ENCODE assay signal across 16 cellular contexts in genomic region chr20:3898639-3899038, GRCh38. TPM values are rescaled to one million over a fixed set of nuclear protein-coding genes. Genes with fewer than 3 reads are reported as not detected.
DNase-seq lines count a peak whose midpoint lies in the region; ATAC-seq and TF ChIP-seq lines count a peak whose summit lies in the region.
"Had no signal": no experiment of that assay in that cellular context is flagged by ENCODE, and none has a peak within 500 bp of the region (broad histone marks: within the 10 kb centered on the region; RNA-seq: fewer than 3 reads in every experiment).

No MANE protein-coding gene starts in this region.

- H3K4me1 ChIP-seq in PC-3 (ENCODE audit: insufficient read depth, low read length) (peaks cover 21% of the 10 kb centered on the region), tibial artery (peaks cover 0 to 98% (median 56%) of the 10 kb centered on the region in 4 donors)

- no peaks in the 10 kb centered on the region for H3K9me3 ChIP-seq in PC-3 (ENCODE audit: low read length)
- no peaks in the 10 kb centered on the region for H3K9me3 ChIP-seq in tibial artery

- H3K36me3 ChIP-seq in PC-3 (ENCODE audit: low read depth, low read length): peaks cover 23% of the 10 kb centered on the region
- H3K36me3 ChIP-seq in tibial artery: no peaks in the 10 kb centered on the region

- H4K20me1 ChIP-seq in PC-3 (ENCODE audit: low read length): peaks cover 79% of the 10 kb centered on the region

- ATAC-seq in PC-3: no peak
- no peak for ATAC-seq in effector memory CD8-positive, alpha-beta T cell (replicated peaks)
- ATAC-seq in GM18511 (IDR thresholded peaks at IDR 0.05; ENCODE audit: unreplicated experiment): no peak
- ATAC-seq: activated CD8-positive, alpha-beta T cell treated with anti-CD3 and anti-CD28 coated beads for 36 hours had no signal

- no peaks in the 10 kb centered on the region for H3K9me2 ChIP-seq in PC-3 (replicated peaks; ENCODE audit: low read length)

- peaks cover 2% of the 10 kb centered on the region for H3K36me3 Mint-ChIP-seq in activated naive CD4-positive, alpha-beta T cell treated with anti-CD3 and anti-CD28 coated beads, Interleukin-2, amount 50 U/mL, for 24 hours
- peaks cover 28% of the 10 kb centered on the region for H3K36me3 Mint-ChIP-seq in effector memory CD8-positive, alpha-beta T cell (ENCODE audit: insufficient read depth)
- H3K36me3 Mint-ChIP-seq in Calu3 (ENCODE audit: insufficient read depth, unreplicated experiment): peaks cover 16% of the 10 kb centered on the region

- H3K4me3 Mint-ChIP-seq in activated naive CD4-positive, alpha-beta T cell treated with anti-CD3 and anti-CD28 coated beads, Interleukin-2, amount 50 U/mL, for 24 hours: no peak overlapping the region
- H3K4me3 Mint-ChIP-seq in effector memory CD8-positive, alpha-beta T cell: peak overlapping the region; percentile 46 to 78
- no peak overlapping the region for H3K4me3 Mint-ChIP-seq in Calu3 (ENCODE audit: low read depth, unreplicated experiment)
- H3K4me3 Mint-ChIP-seq: activated CD8-positive, alpha-beta T cell treated with anti-CD3 and anti-CD28 coated beads for 36 hours had no signal

- H3K9ac ChIP-seq in PC-3 (ENCODE audit: low read length): no peak overlapping the region

- H2AFZ ChIP-seq in PC-3 (ENCODE audit: low read length): no peak overlapping the region

- TF ChIP-seq CTCF in PC-3 (conservative IDR thresholded peaks at IDR 0.05; ENCODE audit: low read depth, low read length) (no peak), tibial artery (IDR thresholded peaks at IDR 0.05) (no peak), Calu3 (IDR thresholded peaks at IDR 0.05; ENCODE audit: unreplicated experiment) (no peak)

- POLR2A ChIA-PET in PC-3 (lab: Charles Lee; ENCODE audit: unreplicated experiment): no interaction called here

- H3K27me3 Mint-ChIP-seq in activated naive CD4-positive, alpha-beta T cell treated with anti-CD3 and anti-CD28 coated beads, Interleukin-2, amount 50 U/mL, for 24 hours: no peaks in the 10 kb centered on the region
- H3K27me3 Mint-ChIP-seq in effector memory CD8-positive, alpha-beta T cell: no peaks in the 10 kb centered on the region
- H3K27me3 Mint-ChIP-seq in Calu3 (ENCODE audit: unreplicated experiment): no peaks in the 10 kb centered on the region
- H3K27me3 Mint-ChIP-seq: activated CD8-positive, alpha-beta T cell treated with anti-CD3 and anti-CD28 coated beads for 36 hours had no signal

- intact Hi-C loops in PC-3 (cut with micrococcal nuclease): loop anchor here (1.0 kb wide), 1 partner anchor 8 kb away; no protein-coding TSS in a partner anchor
- intact Hi-C loops in tibial artery (cut with DNase I; ENCODE audit: low total_unique reads): no loop called here
- intact Hi-C loops in Calu3 (cut with micrococcal nuclease; ENCODE audit: unreplicated experiment): loop anchor here (10.0 kb wide), 1 partner anchor 186 kb away; no protein-coding TSS in a partner anchor

- H3K27me3 ChIP-seq in PC-3 (ENCODE audit: low read length) (no peaks in the 10 kb centered on the region), tibial artery (no peaks in the 10 kb centered on the region)

- no peaks in the 10 kb centered on the region for H3K9me3 Mint-ChIP-seq in activated naive CD4-positive, alpha-beta T cell treated with anti-CD3 and anti-CD28 coated beads, Interleukin-2, amount 50 U/mL, for 24 hours
- H3K9me3 Mint-ChIP-seq in effector memory CD8-positive, alpha-beta T cell: no peaks in the 10 kb centered on the region
- H3K9me3 Mint-ChIP-seq in Calu3 (ENCODE audit: low read depth, unreplicated experiment): no peaks in the 10 kb centered on the region
- H3K9me3 Mint-ChIP-seq: activated CD8-positive, alpha-beta T cell treated with anti-CD3 and anti-CD28 coated beads for 36 hours had no signal

- CTCF ChIA-PET in PC-3 (lab: Charles Lee): no interaction called here
- CTCF ChIA-PET in Calu3 (lab: Charles Lee): no interaction called here

- no peak overlapping the region for H3K4me2 ChIP-seq in PC-3 (ENCODE audit: low read length)

- H3K4me3 ChIP-seq in PC-3 (ENCODE audit: low read length) (no peak overlapping the region), tibial artery (no peak overlapping the region)

- H3K27ac Mint-ChIP-seq in activated naive CD4-positive, alpha-beta T cell treated with anti-CD3 and anti-CD28 coated beads, Interleukin-2, amount 50 U/mL, for 24 hours: peak overlapping the region; percentile 24
- peak overlapping the region in 1 of 2 donors; percentile 5 for H3K27ac Mint-ChIP-seq in effector memory CD8-positive, alpha-beta T cell
- no peak overlapping the region for H3K27ac Mint-ChIP-seq in Calu3 (ENCODE audit: unreplicated experiment)

- DNase-seq in activated naive CD4-positive, alpha-beta T cell treated with Interleukin-2 at 50 U/mL for 16 hours: no peak
- DNase-seq in PC-3 (peak; percentile 17), tibial artery (no peak), NCI-H146 treated with DMSO at 0.1 percent for 48 hours (lab: John Stamatoyannopoulos, UW; ENCODE audit: unreplicated experiment) (no peak), Calu3 (no peak)
- DNase-seq in effector memory CD8-positive, alpha-beta T cell: no peak
- DNase-seq: activated CD8-positive, alpha-beta T cell treated with anti-CD3 and anti-CD28 coated beads for 36 hours; foreskin melanocyte; Kasumi-1; left cardiac atrium; midbrain; NCI-H1436; NCI-H2171 treated with DMSO at 0.1 percent for 48 hours; NCI-H774 had no signal

- peaks cover 77% of the 10 kb centered on the region for H3K4me1 Mint-ChIP-seq in activated naive CD4-positive, alpha-beta T cell treated with anti-CD3 and anti-CD28 coated beads, Interleukin-2, amount 50 U/mL, for 24 hours
- H3K4me1 Mint-ChIP-seq in effector memory CD8-positive, alpha-beta T cell (ENCODE audit: low read depth in 2 of 2): peaks cover 55 to 74% of the 10 kb centered on the region in 2 donors
- H3K4me1 Mint-ChIP-seq in Calu3 (ENCODE audit: low read depth, unreplicated experiment): peaks cover 20% of the 10 kb centered on the region

- H3F3A ChIP-seq in PC-3 (ENCODE audit: low read length, unreplicated experiment): no peaks in the 10 kb centered on the region

- BruUV-seq in PC-3 (replicated peaks; lab: Mats Ljungman, UMichigan): no TSS peak
- BruUV-seq in Calu3 (replicated peaks; lab: Mats Ljungman, UMichigan): no TSS peak

- peaks cover 100% of the 10 kb centered on the region for H3K79me2 ChIP-seq in PC-3 (ENCODE audit: low read length)

- no peak overlapping the region for H3K27ac ChIP-seq in PC-3 (ENCODE audit: low read length)
- H3K27ac ChIP-seq in tibial artery: peak overlapping the region; percentile 4 to 56

RNA-seq across cellular contexts. Expression of gene PANK2, which starts 9.5 kb away (rescaled TPM):
- total RNA-seq in PC-3 (2014; rRNA removed) (50.8 and 52.1 TPM in 2 replicates), Calu3 (2022) (37.9 TPM in 2 replicates)

RNA-seq across cellular contexts. Expression of gene MAVS, which starts 52.0 kb away (rescaled TPM):
- total RNA-seq in PC-3 (2014; rRNA removed): 38.7 and 44.8 TPM in 2 replicates
- total RNA-seq in Calu3 (2022): 29.8 and 32.1 TPM in 2 replicates

Comparison
In these comparisons a context has a peak if more than half of its experiments do, and no peak if none do; other contexts are left out.
1. H3K4me3 Mint-ChIP-seq: peak in effector memory CD8-positive, alpha-beta T cell (2 of 2); none in activated naive CD4-positive, alpha-beta T cell treated with anti-CD3 and anti-CD28 coated beads, Interleukin-2, amount 50 U/mL, for 24 hours (single experiment) and Calu3 (single experiment).